Comparison of ENCODE assay signal across 6 cellular contexts in the genomic region with DNA sequence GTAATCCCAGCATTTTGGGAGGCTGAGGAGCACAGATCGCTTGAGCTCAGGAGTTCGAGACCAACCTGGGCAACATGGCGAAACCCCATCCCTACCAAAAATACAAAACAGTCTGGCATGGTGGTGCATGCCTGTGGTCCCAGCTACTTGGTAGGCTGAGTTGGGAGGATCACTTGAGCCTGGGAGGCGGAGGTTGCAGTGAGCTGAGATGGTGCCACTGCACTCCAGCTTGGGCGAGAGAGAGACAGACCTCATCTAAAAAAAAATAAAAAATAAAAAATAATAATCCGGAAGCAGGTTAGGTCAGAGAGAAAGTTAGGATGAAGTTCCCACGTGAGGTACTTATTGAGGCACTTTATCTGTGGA. TPM values are rescaled to one million over a fixed set of nuclear protein-coding genes. Genes with fewer than 3 reads are reported as not detected.
DNase-seq lines count a peak whose midpoint lies in the region; ATAC-seq and TF ChIP-seq lines count a peak whose summit lies in the region.
"Not testable (repeated sequence)": the region's sequence is repeated elsewhere in the genome, so short reads cannot be mapped to it uniquely, and the experiment has no call there.

No MANE protein-coding gene starts in this region.

- not testable (repeated sequence) for ATAC-seq in activated T-cell treated with anti-CD3 and anti-CD28 coated beads, Interleukin-2, amount 50 U/mL, for 72 hours (replicated peaks in 1 of 2); right lobe of liver; gastrocnemius medialis

- peak overlapping the region; percentile 86 to 93 for H3K4me3 Mint-ChIP-seq in activated T-cell treated with anti-CD3 and anti-CD28 coated beads, Interleukin-2, amount 50 U/mL, for 72 hours

- not testable (repeated sequence) for TF ChIP-seq CTCF in AG04450 (IDR thresholded peaks at IDR 0.05; ENCODE audit: low read depth, low read length); KMS-11 (conservative IDR thresholded peaks at IDR 0.05; ENCODE audit: low read depth, low read length); right lobe of liver (IDR thresholded peaks at IDR 0.05); gastrocnemius medialis (IDR thresholded peaks at IDR 0.05 in 4 of 5, conservative IDR thresholded peaks at IDR 0.05 in 1 of 5)

- not testable (repeated sequence) for H3K9me3 ChIP-seq in AG04450 (ENCODE audit: control insufficient read depth, insufficient read depth, low read length); endocrine pancreas (ENCODE audit: control insufficient read depth, low read length); right lobe of liver; gastrocnemius medialis

- not testable (repeated sequence) for DNase-seq in AG04450 (ENCODE audit: low read depth, low spot score); activated T-cell treated with anti-CD3 and anti-CD28 coated beads, Interleukin-2, amount 50 U/mL, for 72 hours; gastrocnemius medialis
- peak in 1 of 3 donors; percentile 15 for DNase-seq in right lobe of liver

- in situ Hi-C loops in gastrocnemius medialis (cut with MboI; ENCODE audit: low sequenced_read_pairs in 4 of 4): loop anchor here in 2 of 4 donors (25.0 kb wide), 1 partner anchor 228 kb away; no protein-coding TSS in a partner anchor

- intact Hi-C loops in right lobe of liver (cut with DNase I): not testable (repeated sequence)
- intact Hi-C loops in gastrocnemius medialis (cut with DNase I; ENCODE audit: low total_unique reads): loop anchor here (2.0 to 10.0 kb wide), 2 partner anchors 82 to 230 kb away; a partner anchor contains a TSS

- H3K4me3 ChIP-seq in AG04450 (ENCODE audit: low read depth, low read length) (peak overlapping the region; percentile 82), endocrine pancreas (ENCODE audit: control insufficient read depth, insufficient read depth, low read length) (peak overlapping the region; percentile 78), right lobe of liver (peak overlapping the region; percentile 92 to 97 (median 97)), gastrocnemius medialis (peak overlapping the region; percentile 81 to 95 (median 88))
- H3K4me3 ChIP-seq in KMS-11 (IDR thresholded peaks at IDR 0.05; ENCODE audit: insufficient read depth, low read depth, low read length): not testable (repeated sequence)

- H3K4me1 ChIP-seq in KMS-11 (ENCODE audit: low read depth, poor library complexity, severe bottlenecking) (peaks cover 39% of the 10 kb centered on the region), right lobe of liver (peaks cover 0 to 12% (median 2%) of the 10 kb centered on the region in 4 donors), gastrocnemius medialis (peaks cover 13 to 14% of the 10 kb centered on the region in 2 donors)
- not testable (repeated sequence) for H3K4me1 ChIP-seq in endocrine pancreas (ENCODE audit: control insufficient read depth, insufficient read depth, low read length)

- H3K9ac ChIP-seq in KMS-11 (peak overlapping the region; percentile 49), endocrine pancreas (ENCODE audit: control insufficient read depth, insufficient read depth, low read length) (peak overlapping the region; percentile 54)

- H3K27ac ChIP-seq in AG04450 (ENCODE audit: low read depth, low read length) (peak overlapping the region; percentile 87), KMS-11 (peak overlapping the region; percentile 63), right lobe of liver (peak overlapping the region; percentile 81 to 90 (median 90)), gastrocnemius medialis (peak overlapping the region; percentile 92 to 99 (median 96))

- peak overlapping the region; percentile 96 for H3K27ac Mint-ChIP-seq in activated T-cell treated with anti-CD3 and anti-CD28 coated beads, Interleukin-2, amount 50 U/mL, for 72 hours

- peak overlapping the region; percentile 69 for H3K4me2 ChIP-seq in KMS-11

- not testable (repeated sequence) for H3K9me3 Mint-ChIP-seq in activated T-cell treated with anti-CD3 and anti-CD28 coated beads, Interleukin-2, amount 50 U/mL, for 72 hours

- not testable (repeated sequence) for H3K27me3 ChIP-seq in AG04450 (ENCODE audit: control insufficient read depth, insufficient read depth, low read length); KMS-11 (ENCODE audit: insufficient read depth, low read depth); endocrine pancreas (ENCODE audit: control insufficient read depth, insufficient read depth, low read length); right lobe of liver; gastrocnemius medialis

- H3K36me3 ChIP-seq in KMS-11 (ENCODE audit: insufficient read depth); endocrine pancreas (ENCODE audit: control insufficient read depth, insufficient read depth, low read length): not testable (repeated sequence)
- H3K36me3 ChIP-seq in right lobe of liver (peaks cover 0 to 26% (median 11%) of the 10 kb centered on the region in 4 donors), gastrocnemius medialis (peaks cover 0 to 30% of the 10 kb centered on the region in 2 donors)

- not testable (repeated sequence) for H3K27me3 Mint-ChIP-seq in activated T-cell treated with anti-CD3 and anti-CD28 coated beads, Interleukin-2, amount 50 U/mL, for 72 hours (ENCODE audit: low read depth)

- peaks cover 56% of the 10 kb centered on the region for H3K4me1 Mint-ChIP-seq in activated T-cell treated with anti-CD3 and anti-CD28 coated beads, Interleukin-2, amount 50 U/mL, for 72 hours (ENCODE audit: low read depth)

- peak overlapping the region; percentile 79 for H2AFZ ChIP-seq in KMS-11 (ENCODE audit: low read depth)

- H4K20me1 ChIP-seq in KMS-11 (ENCODE audit: insufficient read depth): not testable (repeated sequence)

- WGBS in right lobe of liver (ENCODE audit: insufficient coverage, low coverage, low lambda C conversion rate, missing lambda C conversion rate): 45% methylated on average over 7 of the region's 7 CpGs

- not testable (repeated sequence) for H3K36me3 Mint-ChIP-seq in activated T-cell treated with anti-CD3 and anti-CD28 coated beads, Interleukin-2, amount 50 U/mL, for 72 hours (ENCODE audit: insufficient read depth in 2 of 2)

- CTCF ChIA-PET in AG04450 (lab: Charles Lee): interaction anchor here (0.6 to 3.2 kb wide), 20 partner anchors 10 to 244 kb away, joined by 3 to 32 read pairs (median 4); a partner anchor contains a TSS

- POLR2A ChIA-PET in AG04450 (lab: Yijun Ruan, JAX): interaction anchor here (0.5 to 2.0 kb wide), 18 partner anchors 8 to 902 kb away, joined by 3 to 18 read pairs (median 4); a partner anchor contains a TSS

- not testable (repeated sequence) for H3K79me2 ChIP-seq in KMS-11 (ENCODE audit: insufficient read depth, low read depth)

- TF ChIP-seq POLR2A in right lobe of liver (IDR thresholded peaks at IDR 0.05); gastrocnemius medialis (IDR thresholded peaks at IDR 0.05): not testable (repeated sequence)

RNA-seq across cellular contexts. Expression of a gene that starts 0.8 kb away (rescaled TPM):
- polyA plus RNA-seq in AG04450 (2011; rRNA removed): 57.2 and 65.1 TPM in 2 replicates
- polyA minus RNA-seq in AG04450 (2011; rRNA and poly(A)+ RNA removed): 78.2 and 79.2 TPM in 2 replicates
- 100 to 1,000 TPM in 1 of 2 donors, 10 to 100 TPM in 1; 91.0 to 111 TPM for total RNA-seq in activated T-cell treated with anti-CD3 and anti-CD28 coated beads, Interleukin-2, amount 50 U/mL, for 72 hours
- 10 to 100 TPM; 13.3 to 35.0 (median 16.4) TPM for total RNA-seq in right lobe of liver
- 10 to 100 TPM; 16.9 to 27.3 (median 20.1) TPM for total RNA-seq in gastrocnemius medialis

RNA-seq across cellular contexts. Expression of a gene that starts 19.4 kb away (rescaled TPM):
- polyA plus RNA-seq in AG04450 (2011; rRNA removed): 0.04 and 0.05 TPM in 2 replicates
- polyA minus RNA-seq in AG04450 (2011; rRNA and poly(A)+ RNA removed): not detected in 2 replicates
- 1 to 10 TPM; 1.6 to 3.5 TPM for total RNA-seq in activated T-cell treated with anti-CD3 and anti-CD28 coated beads, Interleukin-2, amount 50 U/mL, for 72 hours
- 100 to 1,000 TPM in 3 of 6 experiments, 10 to 100 TPM in 3; 43.6 to 210 (median 110) TPM for total RNA-seq in right lobe of liver
- total RNA-seq in gastrocnemius medialis: 100 to 1,000 TPM in 3 of 4 donors, 10 to 100 TPM in 1; 68.2 to 763 (median 288) TPM

RNA-seq across cellular contexts. Expression of a gene that starts 27.0 kb away (rescaled TPM):
- 9.9 and 10.2 TPM in 2 replicates for polyA plus RNA-seq in AG04450 (2011; rRNA removed)
- 10.4 and 13.4 TPM in 2 replicates for polyA minus RNA-seq in AG04450 (2011; rRNA and poly(A)+ RNA removed)
- 10 to 100 TPM in 1 of 2 donors, 1 to 10 TPM in 1; 5.8 to 12.4 TPM for total RNA-seq in activated T-cell treated with anti-CD3 and anti-CD28 coated beads, Interleukin-2, amount 50 U/mL, for 72 hours
- under 1 TPM in 4 of 6 experiments, not detected in 2; 0.07 to 0.19 (median 0.15) TPM for total RNA-seq in right lobe of liver
- total RNA-seq in gastrocnemius medialis: under 1 TPM in 2 of 4 donors, not detected in 2; 0.15 to 0.53 TPM

RNA-seq across cellular contexts. Expression of a gene that starts 27.6 kb away (rescaled TPM):
- polyA plus RNA-seq in AG04450 (2011; rRNA removed): 77.0 and 90.6 TPM in 2 replicates
- 22.2 and 30.6 TPM in 2 replicates for polyA minus RNA-seq in AG04450 (2011; rRNA and poly(A)+ RNA removed)
- total RNA-seq in activated T-cell treated with anti-CD3 and anti-CD28 coated beads, Interleukin-2, amount 50 U/mL, for 72 hours: 10 to 100 TPM; 41.5 to 50.1 TPM
- 10 to 100 TPM; 37.7 to 67.5 (median 50.6) TPM for total RNA-seq in right lobe of liver
- 100 to 1,000 TPM in 3 of 4 donors, 10 to 100 TPM in 1; 98.8 to 137 (median 106) TPM for total RNA-seq in gastrocnemius medialis

RNA-seq across cellular contexts. Expression of a gene that starts 59.1 kb away (rescaled TPM):
- polyA plus RNA-seq in AG04450 (2011; rRNA removed): 25.6 and 26.2 TPM in 2 replicates
- polyA minus RNA-seq in AG04450 (2011; rRNA and poly(A)+ RNA removed): 46.9 and 47.4 TPM in 2 replicates
- 100 to 1,000 TPM; 121 to 150 TPM for total RNA-seq in activated T-cell treated with anti-CD3 and anti-CD28 coated beads, Interleukin-2, amount 50 U/mL, for 72 hours
- total RNA-seq in right lobe of liver (1 to 10 TPM; 2.8 to 5.4 (median 4.2) TPM), gastrocnemius medialis (10 to 100 TPM in 1 of 4 donors, 1 to 10 TPM in 3; 5.6 to 13.3 (median 6.5) TPM)

Comparison
In these comparisons a context has a peak if more than half of its experiments do, and no peak if none do; other contexts are left out.
1. RNA of a gene that starts 19.4 kb away (total RNA-seq): 68.2 to 763 TPM in gastrocnemius medialis and 43.6 to 210 TPM in right lobe of liver; 1.6 to 3.5 TPM in activated T-cell treated with anti-CD3 and anti-CD28 coated beads, Interleukin-2, amount 50 U/mL, for 72 hours; every median in the first group is over 4 times any median in the second.
2. RNA of a gene that starts 27.0 kb away (total RNA-seq): 5.8 to 12.4 TPM in activated T-cell treated with anti-CD3 and anti-CD28 coated beads, Interleukin-2, amount 50 U/mL, for 72 hours; 0.15 to 0.53 TPM in gastrocnemius medialis and 0.07 to 0.19 TPM in right lobe of liver; every median in the first group is over 4 times any median in the second.
3. Peak in every context shown above with its lines, with median percentiles within 50 percentile points of each other: H3K27ac ChIP-seq.